15 cellular contexts compared by ENCODE assay signal in the genomic region with DNA sequence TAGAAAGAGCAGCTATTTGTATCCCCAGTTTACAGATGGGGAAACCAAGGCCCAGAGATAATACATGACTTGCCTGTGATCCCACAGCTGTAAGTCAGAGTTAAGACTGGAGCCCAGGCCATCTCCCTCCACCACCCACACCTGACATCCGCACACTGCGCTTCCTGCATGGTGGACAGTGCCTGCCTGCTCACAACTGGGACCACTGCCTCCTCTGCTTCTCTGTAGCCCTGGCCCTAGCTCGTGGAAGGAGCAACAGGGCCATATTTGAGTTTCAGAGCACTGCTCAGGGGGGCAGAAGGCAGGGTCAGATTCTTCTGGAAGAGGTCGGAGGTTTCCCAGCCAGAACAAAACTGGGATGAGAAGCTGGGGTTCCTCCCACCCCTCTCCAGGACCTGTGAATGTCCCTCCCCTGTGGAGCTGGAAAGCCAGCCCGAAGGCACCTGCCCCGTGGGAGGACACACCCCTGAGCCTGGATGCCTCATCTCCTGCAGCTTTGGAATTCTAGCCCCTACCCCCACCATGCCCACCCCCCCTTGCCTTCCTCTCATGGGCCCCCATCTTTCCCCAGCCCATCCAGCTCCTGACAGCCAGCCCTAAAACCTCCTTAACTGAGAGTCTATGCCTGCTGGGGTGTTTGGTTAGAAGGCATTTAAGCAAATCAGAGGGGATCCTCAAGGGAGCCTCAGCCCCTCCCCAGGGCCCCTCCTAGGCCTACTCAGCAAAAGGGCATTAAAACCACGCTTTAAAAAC.
"Had no signal": no experiment of that assay in that cellular context is flagged by ENCODE, and none has a peak within 500 bp of the region (broad histone marks: within the 10 kb centered on the region; RNA-seq: fewer than 3 reads in every experiment).

No MANE protein-coding gene starts in this region.

- H3K4me1 ChIP-seq: body of pancreas, esophagus squamous epithelium, parathyroid adenoma, upper lobe of left lung had no signal

- ATAC-seq: body of pancreas; natural killer cell; stimulated activated naive B cell treated with anti-CD40 and anti-IgM and Interleukin-4, amounts not matched to agents 10 μg/mL and 1 μg/mL and 100 μg/mL, for 72 hours had no signal

- H3K27me3 ChIP-seq: body of pancreas, upper lobe of left lung had no signal

- H3K4me3 ChIP-seq: body of pancreas, esophagus squamous epithelium, thoracic aorta, upper lobe of left lung had no signal

- H3K4me1 Mint-ChIP-seq: activated naive CD8-positive, alpha-beta T cell treated with anti-CD3 and anti-CD28 coated beads, Interleukin-2, amount 10 ng/mL, durations not matched to agents 7 days and 5 days; natural killer cell; stimulated activated naive B cell treated with anti-CD40 and anti-IgM and Interleukin-4, amounts not matched to agents 10 μg/mL and 1 μg/mL and 100 μg/mL, for 72 hours had no signal

- H3K27ac Mint-ChIP-seq: activated naive CD8-positive, alpha-beta T cell treated with anti-CD3 and anti-CD28 coated beads, Interleukin-2, amount 10 ng/mL, durations not matched to agents 7 days and 5 days; activated T-helper 1 cell treated with anti-CD3 and anti-CD28 coated beads, Interleukin-12 subunit alpha, Interleukin-12 subunit beta, Interleukin-2, Interleukin-4 antibody, amounts not matched to agents 30 ng/mL and 10 ng/mL and 1 ng/mL, durations not matched to agents 14 hours and 24 hours and 36 hours; natural killer cell; stimulated activated naive B cell treated with anti-CD40 and anti-IgM and Interleukin-4, amounts not matched to agents 10 μg/mL and 1 μg/mL and 100 μg/mL, for 72 hours; T-helper 2 cell treated with Interferon-gamma antibody and Interleukin-4, amounts not matched to agents 5 μg/mL and 100 μg/mL, for 36 hours had no signal

- H3K4me3 Mint-ChIP-seq: activated naive CD8-positive, alpha-beta T cell treated with anti-CD3 and anti-CD28 coated beads, Interleukin-2, amount 10 ng/mL, durations not matched to agents 7 days and 5 days; activated T-helper 1 cell treated with anti-CD3 and anti-CD28 coated beads, Interleukin-12 subunit alpha, Interleukin-12 subunit beta, Interleukin-2, Interleukin-4 antibody, amounts not matched to agents 30 ng/mL and 10 ng/mL and 1 ng/mL, durations not matched to agents 14 hours and 24 hours and 36 hours; natural killer cell; stimulated activated naive B cell treated with anti-CD40 and anti-IgM and Interleukin-4, amounts not matched to agents 10 μg/mL and 1 μg/mL and 100 μg/mL, for 72 hours; T-helper 2 cell treated with Interferon-gamma antibody and Interleukin-4, amounts not matched to agents 5 μg/mL and 100 μg/mL, for 36 hours had no signal

- H3K36me3 Mint-ChIP-seq: activated naive CD8-positive, alpha-beta T cell treated with anti-CD3 and anti-CD28 coated beads, Interleukin-2, amount 10 ng/mL, durations not matched to agents 7 days and 5 days; natural killer cell; stimulated activated naive B cell treated with anti-CD40 and anti-IgM and Interleukin-4, amounts not matched to agents 10 μg/mL and 1 μg/mL and 100 μg/mL, for 72 hours had no signal

- H3K36me3 ChIP-seq: esophagus squamous epithelium, neutrophil, thoracic aorta, upper lobe of left lung had no signal

- H3K27ac ChIP-seq: body of pancreas, esophagus squamous epithelium, neutrophil, parathyroid adenoma, thoracic aorta, upper lobe of left lung had no signal

- H3K9me3 ChIP-seq: body of pancreas, esophagus squamous epithelium, neutrophil, thoracic aorta, upper lobe of left lung had no signal

- H3K9me3 Mint-ChIP-seq: activated T-helper 1 cell treated with anti-CD3 and anti-CD28 coated beads, Interleukin-12 subunit alpha, Interleukin-12 subunit beta, Interleukin-2, Interleukin-4 antibody, amounts not matched to agents 30 ng/mL and 10 ng/mL and 1 ng/mL, durations not matched to agents 14 hours and 24 hours and 36 hours; natural killer cell; T-helper 2 cell treated with Interferon-gamma antibody and Interleukin-4, amounts not matched to agents 5 μg/mL and 100 μg/mL, for 36 hours had no signal

- H3K9ac ChIP-seq: parathyroid adenoma had no signal

- DNase-seq: activated CD4-positive, alpha-beta T cell treated with anti-CD3 and anti-CD28 coated beads for 4 hours; activated naive CD4-positive, alpha-beta T cell; activated naive CD8-positive, alpha-beta T cell treated with anti-CD3 and anti-CD28 coated beads, Interleukin-2, amount 10 ng/mL, durations not matched to agents 7 days and 5 days; body of pancreas; caudate nucleus; effector CD4-positive, alpha-beta T cell; esophagus squamous epithelium; natural killer cell; stimulated activated naive B cell treated with anti-CD40 and anti-IgM and Interleukin-4, amounts not matched to agents 10 μg/mL and 1 μg/mL and 100 μg/mL, for 72 hours; upper lobe of left lung had no signal
